In genomic region chr5:54990751-54991349, GRCh38 we compare ENCODE assay signal across 17 cellular contexts. TPM values are rescaled to one million over a fixed set of nuclear protein-coding genes. Genes with fewer than 3 reads are reported as not detected.
A peak's percentile ranks its signal among the peaks of the same experiment; 100 is the strongest.
DNase-seq lines count a peak whose midpoint lies in the region; ATAC-seq, FAIRE-seq and TF ChIP-seq lines count a peak whose summit lies in the region.
"Had no signal": no experiment of that assay in that cellular context is flagged by ENCODE, and none has a peak within 500 bp of the region (broad histone marks: within the 10 kb centered on the region; RNA-seq: fewer than 3 reads in every experiment).

No MANE protein-coding gene starts in this region.

- H3K9me3 ChIP-seq in adipocyte (ENCODE audit: control insufficient read depth, low read length): no peaks in the 10 kb centered on the region
- H3K9me3 ChIP-seq: neutrophil, spleen had no signal

- CTCF ChIA-PET in WTC11 (lab: Charles Lee): interaction anchor here (1.0 to 2.5 kb wide), 4 partner anchors 31 to 47 kb away, joined by 3 to 14 read pairs (median 6); no protein-coding TSS in a partner anchor

- H3K27me3 ChIP-seq in adipocyte (replicated peaks; ENCODE audit: control insufficient read depth, insufficient read depth, low read length): no peaks in the 10 kb centered on the region
- H3K27me3 ChIP-seq: cardiac muscle cell had no signal

- FAIRE-seq in H54 (lab: Jason Lieb, UNC): peak; percentile 15

- H3K4me3 Mint-ChIP-seq in WTC11: no peak overlapping the region
- H3K4me3 Mint-ChIP-seq: activated CD8-positive, alpha-beta T cell treated with anti-CD3 and anti-CD28 coated beads, Interleukin-2, amount 10 ng/mL, durations not matched to agents 7 days and 5 days had no signal

- H3K4me3 ChIP-seq in adipocyte (ENCODE audit: low read length) (no peak overlapping the region), fibroblast of villous mesenchyme (ENCODE audit: low read depth, low read length) (no peak overlapping the region)
- H3K4me3 ChIP-seq: cardiac muscle cell, spleen had no signal

- no peak overlapping the region for H3K27ac Mint-ChIP-seq in WTC11
- H3K27ac Mint-ChIP-seq: activated CD8-positive, alpha-beta T cell treated with anti-CD3 and anti-CD28 coated beads, Interleukin-2, amount 10 ng/mL, durations not matched to agents 7 days and 5 days had no signal

- H3K9me3 Mint-ChIP-seq in WTC11: peaks cover 8% of the 10 kb centered on the region

- TF ChIP-seq POLR2A in H54 (IDR thresholded peaks at IDR 0.05; ENCODE audit: low read depth, low read length): no peak

- no peaks in the 10 kb centered on the region for H3K36me3 ChIP-seq in adipocyte (ENCODE audit: control insufficient read depth, insufficient read depth, low read length, severe bottlenecking)
- H3K36me3 ChIP-seq: cardiac muscle cell, neutrophil, spleen had no signal

- ATAC-seq in WTC11: no peak
- ATAC-seq: activated CD8-positive, alpha-beta T cell treated with anti-CD3 and anti-CD28 coated beads, Interleukin-2, amount 10 ng/mL, durations not matched to agents 7 days and 5 days had no signal

- H3K36me3 Mint-ChIP-seq in WTC11: no peaks in the 10 kb centered on the region

- peaks cover 61% of the 10 kb centered on the region for H3K4me1 Mint-ChIP-seq in WTC11

- TF ChIP-seq CTCF in fibroblast of villous mesenchyme (IDR thresholded peaks at IDR 0.05; ENCODE audit: insufficient read depth, low read depth, low read length): no peak
- TF ChIP-seq CTCF in WTC11 (IDR thresholded peaks at IDR 0.05): no peak

- peaks cover 52% of the 10 kb centered on the region for H3K27me3 Mint-ChIP-seq in WTC11 (ENCODE audit: low read depth)

- DNase-seq in H54 (ENCODE audit: insufficient read length, low spot score): peak; percentile 19
- DNase-seq in adipocyte (ENCODE audit: low read depth): peak; percentile 88
- peak; percentile 25 for DNase-seq in fibroblast of villous mesenchyme (ENCODE audit: low read depth)
- DNase-seq in stromal cell of bone marrow (ENCODE audit: low read depth): peak; percentile 80
- no peak for DNase-seq in WTC11 (ENCODE audit: low spot score)
- DNase-seq in DMS79 treated with DMSO at 0.1 percent for 48 hours (lab: John Stamatoyannopoulos, UW): no peak
- DNase-seq in activated T-cell treated with anti-CD3 and anti-CD28 coated beads, Interleukin-2, amount 50 U/mL, for 1 hour: no peak
- DNase-seq: activated CD8-positive, alpha-beta T cell treated with anti-CD3 and anti-CD28 coated beads, Interleukin-2, amount 10 ng/mL, durations not matched to agents 7 days and 5 days; activated gamma-delta T cell treated with Interleukin-2 at 50 U/mL for 16 hours; Calu3; NCI-H1048; NCI-H524 treated with DMSO at 0.1 percent for 48 hours; spleen; T-helper 9 cell had no signal

- peak overlapping the region; percentile 38 for H3K9ac ChIP-seq in adipocyte (ENCODE audit: low read length)

- H3K4me1 ChIP-seq in adipocyte (ENCODE audit: control insufficient read depth, insufficient read depth, low read length): peaks cover 9% of the 10 kb centered on the region

- POLR2A ChIA-PET in WTC11 (lab: Charles Lee): no interaction called here

TF ChIP-seq in WTC11, 78 proteins besides CTCF, POLR2A, EP300 and RAD21:
- TF ChIP-seq EMX1 (CRISPR knock-in tag; IDR thresholded peaks at IDR 0.05): no peak
- no peak for TF ChIP-seq AR (CRISPR knock-in tag; IDR thresholded peaks at IDR 0.05)
- TF ChIP-seq JAZF1 (CRISPR knock-in tag; IDR thresholded peaks at IDR 0.05): no peak
- no peak for TF ChIP-seq MYBL2 (CRISPR knock-in tag; IDR thresholded peaks at IDR 0.05)
- no peak for TF ChIP-seq HMGXB4 (CRISPR knock-in tag; IDR thresholded peaks at IDR 0.05)
TF ChIP-seq in WTC11: peak in this region for 0.

RNA-seq across cellular contexts. Expression of gene ESM1, which starts 5.5 kb away (rescaled TPM):
- total RNA-seq in fibroblast of villous mesenchyme (under 0.01 and 0.86 TPM in 2 replicates), WTC11 (2021) (not detected in 3 replicates)
- total RNA-seq: activated CD8-positive, alpha-beta T cell treated with anti-CD3 and anti-CD28 coated beads, Interleukin-2, amount 10 ng/mL, durations not matched to agents 7 days and 5 days; Calu3 had no signal

RNA-seq across cellular contexts. Expression of gene GZMK, which starts 33.2 kb away (rescaled TPM):
- not detected in 2 replicates for total RNA-seq in fibroblast of villous mesenchyme
- not detected in 3 replicates for total RNA-seq in WTC11 (2021)
- total RNA-seq: Calu3, cardiac muscle cell, lung microvascular endothelial cell had no signal

Comparison
In these comparisons a context has a peak if more than half of its experiments do, and no peak if none do; other contexts are left out.
1. DNase-seq: peak in H54 (single experiment), adipocyte (single experiment), fibroblast of villous mesenchyme (single experiment) and stromal cell of bone marrow (single experiment); none in WTC11 (single experiment), DMS79 treated with DMSO at 0.1 percent for 48 hours (single experiment) and activated T-cell treated with anti-CD3 and anti-CD28 coated beads, Interleukin-2, amount 50 U/mL, for 1 hour (single experiment).